10 cellular contexts compared by ENCODE assay signal in the genomic region with DNA sequence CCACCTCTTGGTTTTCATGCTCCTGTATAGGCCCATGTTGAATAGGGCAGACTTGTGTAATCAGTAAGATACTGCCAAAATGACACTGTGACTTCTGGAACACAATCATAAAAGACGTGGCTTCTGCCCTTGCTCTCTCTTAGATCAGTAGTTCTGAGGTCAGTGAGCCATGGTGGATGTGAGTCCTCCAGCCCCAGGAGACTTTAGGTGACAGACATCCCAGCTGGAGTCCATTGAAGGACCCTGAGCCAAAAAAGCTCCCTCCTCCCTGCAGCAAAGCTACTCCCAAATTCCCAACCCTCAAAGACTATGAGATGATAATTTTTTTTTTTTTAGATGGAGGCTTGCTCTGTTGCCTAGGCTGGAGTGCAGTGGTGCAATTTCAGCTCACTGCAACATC. TPM values are rescaled to one million over a fixed set of nuclear protein-coding genes. Genes with fewer than 3 reads are reported as not detected.
"Had no signal": no experiment of that assay in that cellular context is flagged by ENCODE, and none has a peak within 500 bp of the region (broad histone marks: within the 10 kb centered on the region; RNA-seq: fewer than 3 reads in every experiment).

No MANE protein-coding gene starts in this region.

- H3K27ac ChIP-seq: GM23248 had no signal

- H3K4me3 ChIP-seq: GM23248, K562 had no signal

- H3K9me3 Mint-ChIP-seq: H9 had no signal

- FAIRE-seq: H1, H54, HTR-8/SVneo, K562 had no signal

- DNase-seq: GM23248, H9, HCEC 1CT, IMR-90, KG1 had no signal

- H3K9ac ChIP-seq: GM23248 had no signal

- H3K4me3 Mint-ChIP-seq: H9 had no signal

- H3K27ac Mint-ChIP-seq: H9 had no signal

RNA-seq across cellular contexts. Expression of gene RADIL, which starts 3.2 kb away (rescaled TPM):
- total RNA-seq: HT-29 had no signal

RNA-seq across cellular contexts. Expression of gene PAPOLB, which starts 24.8 kb away (rescaled TPM):
- total RNA-seq: HT-29 had no signal
- polyA plus RNA-seq: GM23248, IMR-90 had no signal
